ENCODE assay signal across 14 cellular contexts in genomic region chr4:155491336-155492131, GRCh38.
DNase-seq lines count a peak whose midpoint lies in the region; ATAC-seq and TF ChIP-seq lines count a peak whose summit lies in the region.
"Had no signal": no experiment of that assay in that cellular context is flagged by ENCODE, and none has a peak within 500 bp of the region (broad histone marks: within the 10 kb centered on the region; RNA-seq: fewer than 3 reads in every experiment).

No MANE protein-coding gene starts in this region.

- no peaks in the 10 kb centered on the region for H3K27me3 ChIP-seq in AG04450 (ENCODE audit: control insufficient read depth, insufficient read depth, low read length)
- no peaks in the 10 kb centered on the region for H3K27me3 ChIP-seq in tibial nerve
- H3K27me3 ChIP-seq: esophagus muscularis mucosa, SJCRH30 had no signal

- CTCF ChIA-PET in AG04450 (lab: Charles Lee) = interaction anchor here (1.2 kb wide), 1 partner anchor 14 kb away, joined by 3 read pairs; no protein-coding TSS in a partner anchor

- no peak for TF ChIP-seq POLR2A in tibial nerve (IDR thresholded peaks at IDR 0.05)

- H3K4me3 ChIP-seq in AG04450 (ENCODE audit: low read depth, low read length) (no peak overlapping the region), tibial nerve (no peak overlapping the region)
- H3K4me3 ChIP-seq: esophagus muscularis mucosa, SJCRH30, thoracic aorta had no signal

- DNase-seq in AG04450 (ENCODE audit: low read depth, low spot score) = no peak
- DNase-seq in tibial nerve (ENCODE audit: low spot score in 2 of 2) = no peak
- DNase-seq in activated CD4-positive, alpha-beta T cell treated with anti-CD3 and anti-CD28 coated beads for 4 hours = no peak
- DNase-seq in stimulated activated CD4-positive, alpha-beta T cell treated with anti-CD3 and anti-CD28 coated beads, Interleukin-2, amount 100 ng/mL, for 48 hours = no peak
- no peak for DNase-seq in NCI-H1417 (lab: John Stamatoyannopoulos, UW)
- DNase-seq: activated CD8-positive, alpha-beta T cell treated with anti-CD3 and anti-CD28 coated beads, Interleukin-2, amount 10 ng/mL, durations not matched to agents 7 days and 5 days; kidney glomerular epithelial cell; NCI-H2107; SJCRH30 had no signal

- H3K27ac ChIP-seq in AG04450 (ENCODE audit: low read depth, low read length) = no peak overlapping the region
- no peak overlapping the region for H3K27ac ChIP-seq in tibial nerve
- H3K27ac ChIP-seq: esophagus muscularis mucosa, SJCRH30, thoracic aorta had no signal

- peak; percentile 93 for ATAC-seq in GM19043 (IDR thresholded peaks at IDR 0.05; ENCODE audit: low read depth, unreplicated experiment)
- peak; percentile 95 for ATAC-seq in HG02623 (IDR thresholded peaks at IDR 0.05; ENCODE audit: unreplicated experiment)
- ATAC-seq in HG03442 (IDR thresholded peaks at IDR 0.05; ENCODE audit: unreplicated experiment) = peak; percentile 97
- ATAC-seq: activated CD8-positive, alpha-beta T cell treated with anti-CD3 and anti-CD28 coated beads, Interleukin-2, amount 10 ng/mL, durations not matched to agents 7 days and 5 days had no signal

- WGBS in tibial nerve, 2 donors = 80% methylated on average over 4 of the region's 4 CpGs

- H3K36me3 ChIP-seq in tibial nerve = no peaks in the 10 kb centered on the region
- H3K36me3 ChIP-seq: esophagus muscularis mucosa, SJCRH30, thoracic aorta had no signal

- POLR2A ChIA-PET in AG04450 (lab: Yijun Ruan, JAX) = no interaction called here

- H3K4me1 ChIP-seq in tibial nerve = no peaks in the 10 kb centered on the region
- H3K4me1 ChIP-seq: SJCRH30 had no signal

- TF ChIP-seq CTCF in AG04450 (IDR thresholded peaks at IDR 0.05; ENCODE audit: low read depth, low read length) = peak; percentile 15; the same call in 1 of the 2 replicates
- no peak for TF ChIP-seq CTCF in tibial nerve (IDR thresholded peaks at IDR 0.05)

- no peak for TF ChIP-seq EP300 in tibial nerve (IDR thresholded peaks at IDR 0.05)

- H3K9me3 ChIP-seq in AG04450 (ENCODE audit: control insufficient read depth, insufficient read depth, low read length) (no peaks in the 10 kb centered on the region), tibial nerve (no peaks in the 10 kb centered on the region)
- H3K9me3 ChIP-seq: esophagus muscularis mucosa, SJCRH30, thoracic aorta had no signal
